In the genomic region with DNA sequence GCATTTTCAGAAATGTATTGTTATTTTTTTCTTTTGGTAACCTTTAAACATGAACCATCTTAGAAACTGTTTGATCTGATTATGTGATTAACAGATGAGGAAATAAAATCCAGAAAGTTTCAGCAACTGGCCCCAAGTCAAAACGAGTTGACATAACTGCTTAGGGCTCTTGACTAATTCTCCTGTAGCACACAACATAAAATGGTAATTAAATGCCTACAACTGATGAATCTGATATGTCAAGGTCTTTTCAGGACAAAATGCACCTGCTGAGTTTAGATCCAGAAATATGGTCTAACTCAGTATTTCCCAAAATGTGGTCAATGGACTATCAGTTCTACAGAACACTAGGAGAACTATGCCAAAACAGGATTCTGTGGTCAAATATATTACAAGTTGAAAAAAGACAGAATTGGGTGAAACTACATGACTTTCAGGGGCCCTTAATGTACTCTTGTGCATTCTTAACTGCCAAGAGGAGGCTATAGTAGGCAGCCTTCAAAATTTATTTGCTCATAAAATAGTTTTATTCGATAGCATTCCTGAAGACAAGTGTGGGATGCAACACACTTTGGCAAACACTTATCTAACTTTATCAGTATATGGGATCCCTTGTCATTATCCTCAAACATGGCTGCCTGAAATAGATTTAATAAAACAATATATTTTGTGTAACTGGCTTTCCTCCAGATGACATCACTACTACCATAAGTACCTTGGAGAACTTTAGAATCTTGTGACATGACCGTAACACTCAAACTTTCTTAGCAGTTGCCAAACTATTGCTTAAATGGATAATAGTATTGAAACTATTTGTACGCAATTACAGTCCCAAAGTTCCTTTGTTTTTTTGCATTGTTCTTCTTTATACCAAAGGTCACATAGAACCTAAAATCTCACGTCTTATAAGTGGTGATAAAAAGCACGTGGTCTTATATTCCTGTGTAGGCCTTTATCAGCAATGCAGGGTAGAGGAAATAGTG, we compare ENCODE assay signal across 20 cellular contexts.
"Had no signal": no experiment of that assay in that cellular context is flagged by ENCODE, and none has a peak within 500 bp of the region (broad histone marks: within the 10 kb centered on the region; RNA-seq: fewer than 3 reads in every experiment).

No MANE protein-coding gene starts in this region.

- H2AFZ ChIP-seq: neural progenitor cell had no signal

- H3K9me3 ChIP-seq: ovary, right atrium auricular region, tibial artery, upper lobe of left lung, vagina had no signal

- H3K4me1 ChIP-seq: neural progenitor cell, right atrium auricular region, tibial artery, vagina had no signal

- H3K27me3 ChIP-seq: dorsolateral prefrontal cortex, neural progenitor cell, ovary, right atrium auricular region, tibial artery, upper lobe of left lung, vagina had no signal

- H3K36me3 ChIP-seq: neural progenitor cell, ovary, right atrium auricular region, tibial artery, upper lobe of left lung, vagina had no signal

- ATAC-seq: natural killer cell; stimulated activated effector memory CD8-positive, alpha-beta T cell treated with anti-CD3 and anti-CD28 coated beads, Interleukin-12 subunit alpha, Interleukin-12 subunit beta, amount 100 ng/mL, for 72 hours; stimulated activated naive CD8-positive, alpha-beta T cell treated with anti-CD3 and anti-CD28 coated beads, Interleukin-15, Interleukin-2, amounts not matched to agents 100 U/mL and 50 U/mL, for 24 hours had no signal

- H3K4me2 ChIP-seq: neural progenitor cell, smooth muscle cell had no signal

- DNase-seq: cortex of kidney; dorsolateral prefrontal cortex; effector CD8-positive, alpha-beta T cell; foreskin melanocyte; head of caudate nucleus; hypothalamus; islet precursor cell; natural killer cell; nucleus accumbens; ovary; stimulated activated CD4-positive, alpha-beta T cell treated with anti-CD3 and anti-CD28 coated beads, Interleukin-4, amount 100 ng/mL, for 1 hour; stimulated activated CD8-positive, alpha-beta memory T cell treated with anti-CD3 and anti-CD28 coated beads, Interleukin-4, amount 100 ng/mL, for 48 hours; stimulated activated naive CD8-positive, alpha-beta T cell treated with anti-CD3 and anti-CD28 coated beads, Interleukin-15, Interleukin-2, amounts not matched to agents 100 U/mL and 50 U/mL, for 24 hours; tibial artery had no signal

- H3K27ac ChIP-seq: dorsolateral prefrontal cortex, neural progenitor cell, ovary, right atrium auricular region, tibial artery, vagina had no signal

- H3K4me3 ChIP-seq: dorsolateral prefrontal cortex, neural progenitor cell, ovary, right atrium auricular region, smooth muscle cell, tibial artery, upper lobe of left lung, vagina had no signal

- H3K9ac ChIP-seq: neural progenitor cell had no signal
